In genomic region chr13:44240611-44241010, GRCh38 we compare ENCODE assay signal across 22 cellular contexts.
A peak's percentile ranks its signal among the peaks of the same experiment; 100 is the strongest.
DNase-seq lines count a peak whose midpoint lies in the region; ATAC-seq, FAIRE-seq and TF ChIP-seq lines count a peak whose summit lies in the region.
"Had no signal": no experiment of that assay in that cellular context is flagged by ENCODE, and none has a peak within 500 bp of the region (broad histone marks: within the 10 kb centered on the region; RNA-seq: fewer than 3 reads in every experiment).

No MANE protein-coding gene starts in this region.

- no peak for TF ChIP-seq POLR2A in K562 (conservative IDR thresholded peaks at IDR 0.05)
- TF ChIP-seq POLR2A in stomach (IDR thresholded peaks at IDR 0.05): no peak

- TF ChIP-seq CTCF in right atrium auricular region (IDR thresholded peaks at IDR 0.05) (no peak), K562 (IDR thresholded peaks at IDR 0.05 in 2 of 3, conservative IDR thresholded peaks at IDR 0.05 in 1 of 3; ENCODE audit: insufficient read depth in 2 of 3, low read depth in 1 of 3, low read length in 3 of 3) (no peak), stomach (IDR thresholded peaks at IDR 0.05) (no peak)

- POLR2A ChIA-PET in K562 (lab: Yijun Ruan, JAX): no interaction called here

- TF ChIP-seq EP300 in K562 (IDR thresholded peaks at IDR 0.05; ENCODE audit: low read length) (no peak), stomach (IDR thresholded peaks at IDR 0.05) (no peak)

- intact Hi-C loops in left ventricle myocardium superior (cut with micrococcal nuclease): no loop called here
- intact Hi-C loops in K562 (cut with micrococcal nuclease): loop anchor here (5.0 to 10.0 kb wide), 4 partner anchors 67 to 333 kb away; no protein-coding TSS in a partner anchor
- intact Hi-C loops in stomach (cut with DNase I; ENCODE audit: low total_unique reads): no loop called here

- no peak overlapping the region for H3K4me3 ChIP-seq in right atrium auricular region
- H3K4me3 ChIP-seq in K562: no peak overlapping the region
- H3K4me3 ChIP-seq in stomach: no peak overlapping the region
- H3K4me3 ChIP-seq: A549, GM23338 had no signal

- FAIRE-seq in K562 (lab: Jason Lieb, UNC): no peak
- FAIRE-seq: A549, GM12891, GM18507, H54, HepG2 had no signal

- H4K20me1 ChIP-seq in K562 (replicated peaks; ENCODE audit: control insufficient read depth, insufficient read depth, low read length): no peaks in the 10 kb centered on the region

- no peaks in the 10 kb centered on the region for H3K79me2 ChIP-seq in K562 (ENCODE audit: control insufficient read depth, insufficient read depth, low read length)

- no peak for TF ChIP-seq RAD21 in K562 (CRISPR knock-in tag; conservative IDR thresholded peaks at IDR 0.05 in 1 of 2, IDR thresholded peaks at IDR 0.05 in 1 of 2)

- H3K36me3 ChIP-seq in right atrium auricular region (no peaks in the 10 kb centered on the region), K562 (ENCODE audit: control insufficient read depth, insufficient read depth, low read length) (no peaks in the 10 kb centered on the region), stomach (no peaks in the 10 kb centered on the region)

- in situ Hi-C loops in K562 (cut with MboI) (loop anchor here (10.0 kb wide), 1 partner anchor 1184 kb away; no protein-coding TSS in a partner anchor), KBM-7 (cut with MboI; ENCODE audit: low pct_unique_long_range_greater_than_20kb, low sequenced_read_pairs) (no loop called here)

- no peak overlapping the region for H3K4me2 ChIP-seq in K562 (ENCODE audit: insufficient read depth, low read length)
- H3K4me2 ChIP-seq: A549, GM23338 had no signal

- H3K27ac ChIP-seq in right atrium auricular region (no peak overlapping the region), K562 (ENCODE audit: extremely low read depth, low read depth, low read length) (no peak overlapping the region), stomach (no peak overlapping the region)
- H3K27ac ChIP-seq: 22Rv1 had no signal

- BruUV-seq in K562 (replicated peaks; lab: Mats Ljungman, UMichigan): no TSS peak

- H3K9me3 ChIP-seq in right atrium auricular region (no peaks in the 10 kb centered on the region), K562 (replicated peaks; ENCODE audit: control insufficient read depth, insufficient read depth, low read depth, low read length) (no peaks in the 10 kb centered on the region), stomach (no peaks in the 10 kb centered on the region)
- H3K9me3 ChIP-seq: A549 had no signal

- CTCF ChIA-PET in K562 (lab: Yijun Ruan, JAX; ENCODE audit: low intra/inter-chr PET ratio): no interaction called here

- H3K9me1 ChIP-seq in K562 (ENCODE audit: control insufficient read depth, insufficient read depth, low read length): no peaks in the 10 kb centered on the region

- peaks cover 0 to 27% of the 10 kb centered on the region in 2 donors for H3K4me1 ChIP-seq in right atrium auricular region
- peaks cover 0 to 11% of the 10 kb centered on the region in 2 experiments; a peak in 1 of 5 replicates for H3K4me1 ChIP-seq in K562 (replicated peaks in 1 of 2; ENCODE audit: control insufficient read depth in 2 of 2, insufficient read depth in 2 of 2, low read length in 2 of 2)
- H3K4me1 ChIP-seq in stomach: peaks cover 10 to 30% (median 19%) of the 10 kb centered on the region in 4 donors

- H3K27me3 ChIP-seq in right atrium auricular region (no peaks in the 10 kb centered on the region), K562 (ENCODE audit: control insufficient read depth in 2 of 2, insufficient read depth in 2 of 2, low read length in 2 of 2) (peaks cover 4 to 9% of the 10 kb centered on the region in 2 experiments; a peak in 3 of 5 replicates), stomach (no peaks in the 10 kb centered on the region)

- ATAC-seq in left ventricle myocardium superior: no peak
- ATAC-seq in K562: no peak
- ATAC-seq in GM21423 (IDR thresholded peaks at IDR 0.05; ENCODE audit: unreplicated experiment): no peak
- ATAC-seq: A549; CD8-positive, alpha-beta T cell; GM23338; HepG2 had no signal

- no peak overlapping the region for H3K9ac ChIP-seq in K562 (ENCODE audit: insufficient read depth in 1 of 2, low read depth in 2 of 2, low read length in 2 of 2)

- DNase-seq in right atrium auricular region (ENCODE audit: low spot score) (peak; percentile 4), left ventricle myocardium superior (no peak), NCI-H82 (lab: John Stamatoyannopoulos, UW) (peak; percentile 97), K562 (ENCODE audit: extremely low read depth in 1 of 4, low spot score in 3 of 4) (no peak), KBM-7 (no peak), stomach (no peak)
- DNase-seq: AML-193; Calu3; CD8-positive, alpha-beta T cell; DMS 273 treated with DMSO at 0.1 percent for 48 hours; DMS53; DND-41; EL; HCEC 1CT had no signal

- H2AFZ ChIP-seq in K562 (ENCODE audit: low read depth, low read length): no peak overlapping the region
- H2AFZ ChIP-seq: GM23338 had no signal

TF ChIP-seq in K562, 482 proteins besides CTCF, POLR2A, EP300 and RAD21:
- TF ChIP-seq MEIS2 (IDR thresholded peaks at IDR 0.05; ENCODE audit: partially characterized antibody) (peak; percentile 27), ZNF707 (CRISPR knock-in tag; conservative IDR thresholded peaks at IDR 0.05) (no peak)

Comparison
In these comparisons a context has a peak if more than half of its experiments do, and no peak if none do; other contexts are left out.
1. DNase-seq: peak in right atrium auricular region (single experiment) and NCI-H82 (single experiment); none in left ventricle myocardium superior (single experiment), K562 (0 of 4), KBM-7 (single experiment) and stomach (single experiment).